Comparison of ENCODE assay signal across 28 cellular contexts in the genomic region with DNA sequence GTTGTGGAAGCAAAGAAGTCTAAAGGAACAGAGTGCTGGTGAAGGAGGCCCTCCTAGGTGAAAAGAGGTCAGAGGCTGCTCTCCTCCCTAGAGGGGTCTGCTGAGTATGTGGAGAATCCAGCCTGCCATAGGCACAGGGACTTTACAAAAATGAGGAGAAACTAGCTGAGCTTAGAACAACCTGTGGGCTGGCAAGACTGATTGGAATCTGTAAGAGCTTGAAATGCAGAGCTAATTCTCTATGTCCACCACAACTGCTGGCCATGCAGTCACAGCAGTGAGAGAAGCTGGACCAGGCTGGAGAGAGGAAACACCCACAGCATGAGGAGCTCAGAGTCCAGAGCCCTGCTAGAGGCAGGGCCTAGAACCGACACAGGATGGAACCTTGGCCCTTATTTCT.
"Had no signal": no experiment of that assay in that cellular context is flagged by ENCODE, and none has a peak within 500 bp of the region (broad histone marks: within the 10 kb centered on the region; RNA-seq: fewer than 3 reads in every experiment).

No MANE protein-coding gene starts in this region.

- DNase-seq: natural killer cell; occipital lobe; ovary; posterior cingulate gyrus; psoas muscle; right cardiac atrium; right lobe of liver; sigmoid colon; small intestine; stimulated activated CD4-positive, alpha-beta T cell treated with anti-CD3 and anti-CD28 coated beads, Interleukin-15, amount 100 ng/mL, for 24 hours; stimulated activated CD4-positive, alpha-beta T cell treated with anti-CD3 and anti-CD28 coated beads, Interleukin-2, amount 100 ng/mL, for 24 hours; stimulated activated CD4-positive, alpha-beta T cell treated with anti-CD3 and anti-CD28 coated beads, Interleukin-2, amount 100 ng/mL, for 48 hours; stimulated activated CD4-positive, alpha-beta T cell treated with anti-CD3 and anti-CD28 coated beads, Interleukin-4, amount 100 ng/mL, for 24 hours; stimulated activated naive B cell treated with anti-CD40 and anti-IgM and Interleukin-4, amounts not matched to agents 10 μg/mL and 1 μg/mL and 100 μg/mL, for 72 hours; stimulated activated naive CD4-positive, alpha-beta T cell treated with Interleukin-2 at 50 U/mL for 16 hours; stomach; thyroid gland; upper lobe of right lung; uterus had no signal

- ATAC-seq: natural killer cell; psoas muscle; right cardiac atrium; right lobe of liver; stimulated activated effector memory CD8-positive, alpha-beta T cell treated with anti-CD3 and anti-CD28 coated beads, Interleukin-12 subunit alpha, Interleukin-12 subunit beta, amount 100 ng/mL, for 72 hours; stimulated activated naive B cell treated with anti-CD40 and anti-IgM and Interleukin-4, amounts not matched to agents 10 μg/mL and 1 μg/mL and 100 μg/mL, for 72 hours; upper lobe of right lung had no signal

- H3K4me3 ChIP-seq: neural progenitor cell, ovary, psoas muscle, right lobe of liver, sigmoid colon, stomach, thoracic aorta, thyroid gland, tibial nerve, upper lobe of right lung, uterus had no signal

- H3K9me3 Mint-ChIP-seq: natural killer cell; neural progenitor cell; stimulated activated effector memory CD8-positive, alpha-beta T cell treated with anti-CD3 and anti-CD28 coated beads, Interleukin-12 subunit alpha, Interleukin-12 subunit beta, amount 100 ng/mL, for 72 hours; stimulated activated naive B cell treated with anti-CD40 and anti-IgM and Interleukin-4, amounts not matched to agents 10 μg/mL and 1 μg/mL and 100 μg/mL, for 72 hours; stimulated activated naive CD8-positive, alpha-beta T cell treated with anti-CD3 and anti-CD28 coated beads, Interleukin-15, Interleukin-2, amounts not matched to agents 100 ng/mL and 50 ng/mL, for 24 hours; type B pancreatic cell had no signal

- H3K27ac Mint-ChIP-seq: natural killer cell; nephron; neural progenitor cell; progenitor cell of endocrine pancreas; stimulated activated effector memory CD8-positive, alpha-beta T cell treated with anti-CD3 and anti-CD28 coated beads, Interleukin-12 subunit alpha, Interleukin-12 subunit beta, amount 100 ng/mL, for 72 hours; stimulated activated naive B cell treated with anti-CD40 and anti-IgM and Interleukin-4, amounts not matched to agents 10 μg/mL and 1 μg/mL and 100 μg/mL, for 72 hours; stimulated activated naive CD8-positive, alpha-beta T cell treated with anti-CD3 and anti-CD28 coated beads, Interleukin-15, Interleukin-2, amounts not matched to agents 100 ng/mL and 50 ng/mL, for 24 hours; type B pancreatic cell had no signal

- H3K9me3 ChIP-seq: ovary, psoas muscle, right lobe of liver, stomach, thoracic aorta, thyroid gland, upper lobe of right lung, uterus had no signal

- H3K36me3 Mint-ChIP-seq: natural killer cell; neural progenitor cell; stimulated activated effector memory CD8-positive, alpha-beta T cell treated with anti-CD3 and anti-CD28 coated beads, Interleukin-12 subunit alpha, Interleukin-12 subunit beta, amount 100 ng/mL, for 72 hours; stimulated activated naive B cell treated with anti-CD40 and anti-IgM and Interleukin-4, amounts not matched to agents 10 μg/mL and 1 μg/mL and 100 μg/mL, for 72 hours; type B pancreatic cell had no signal

- H3K4me1 Mint-ChIP-seq: natural killer cell; nephron; neural progenitor cell; stimulated activated effector memory CD8-positive, alpha-beta T cell treated with anti-CD3 and anti-CD28 coated beads, Interleukin-12 subunit alpha, Interleukin-12 subunit beta, amount 100 ng/mL, for 72 hours had no signal

- H3K36me3 ChIP-seq: neural progenitor cell, ovary, right lobe of liver, sigmoid colon, stomach, thoracic aorta, thyroid gland, tibial nerve, upper lobe of right lung, uterus had no signal

- H3K4me1 ChIP-seq: neural progenitor cell, parathyroid adenoma, psoas muscle, right lobe of liver, sigmoid colon, stomach, thyroid gland, tibial nerve, upper lobe of right lung, uterus had no signal

- H3K27ac ChIP-seq: neural progenitor cell, ovary, parathyroid adenoma, psoas muscle, right lobe of liver, sigmoid colon, stomach, thoracic aorta, thyroid gland, tibial nerve, upper lobe of right lung, uterus had no signal

- H3K27me3 ChIP-seq: neural progenitor cell, ovary, right lobe of liver, sigmoid colon, thyroid gland, tibial nerve, upper lobe of right lung, uterus had no signal

- H3K4me3 Mint-ChIP-seq: natural killer cell; nephron; neural progenitor cell; stimulated activated effector memory CD8-positive, alpha-beta T cell treated with anti-CD3 and anti-CD28 coated beads, Interleukin-12 subunit alpha, Interleukin-12 subunit beta, amount 100 ng/mL, for 72 hours; stimulated activated naive B cell treated with anti-CD40 and anti-IgM and Interleukin-4, amounts not matched to agents 10 μg/mL and 1 μg/mL and 100 μg/mL, for 72 hours; stimulated activated naive CD8-positive, alpha-beta T cell treated with anti-CD3 and anti-CD28 coated beads, Interleukin-15, Interleukin-2, amounts not matched to agents 100 ng/mL and 50 ng/mL, for 24 hours; type B pancreatic cell had no signal

- H3K27me3 Mint-ChIP-seq: progenitor cell of endocrine pancreas, type B pancreatic cell had no signal

- H3K79me2 ChIP-seq: parathyroid adenoma had no signal

- H3K4me2 ChIP-seq: neural progenitor cell had no signal

- H2AFZ ChIP-seq: neural progenitor cell, parathyroid adenoma had no signal

- H3K9ac ChIP-seq: neural progenitor cell, parathyroid adenoma had no signal
